In genomic region chr17:946510-947236, GRCh38 we compare ENCODE assay signal across 1 cellular context.
TF ChIP-seq lines count a peak whose summit lies in the region.

No MANE protein-coding gene starts in this region.

TF ChIP-seq in H1, 55 proteins besides CTCF, POLR2A, EP300 and RAD21:
- 0 out of 2 replicates have a peak, but pooled peaks have one; percentile 16 for TF ChIP-seq KDM1A (IDR thresholded peaks at IDR 0.05; ENCODE audit: borderline replicate concordance, low read length)
- no peak for TF ChIP-seq TCF12 (IDR thresholded peaks at IDR 0.05; ENCODE audit: low read depth, low read length)
- TF ChIP-seq E2F6 (IDR thresholded peaks at IDR 0.05): no peak
- TF ChIP-seq SIRT6 (IDR thresholded peaks at IDR 0.05; ENCODE audit: low read length): no peak
- TF ChIP-seq TAF1 (IDR thresholded peaks at IDR 0.05; ENCODE audit: low read depth, low read length): no peak
- TF ChIP-seq CBX8 (IDR thresholded peaks at IDR 0.05; ENCODE audit: borderline replicate concordance, low read depth, low read length): no peak
- TF ChIP-seq CHD7 (IDR thresholded peaks at IDR 0.05; ENCODE audit: insufficient replicate concordance, low read length): no peak
- TF ChIP-seq RBBP5 (IDR thresholded peaks at IDR 0.05; ENCODE audit: borderline replicate concordance, low read depth, low read length): no peak
